33 cellular contexts compared by ENCODE assay signal in the genomic region with DNA sequence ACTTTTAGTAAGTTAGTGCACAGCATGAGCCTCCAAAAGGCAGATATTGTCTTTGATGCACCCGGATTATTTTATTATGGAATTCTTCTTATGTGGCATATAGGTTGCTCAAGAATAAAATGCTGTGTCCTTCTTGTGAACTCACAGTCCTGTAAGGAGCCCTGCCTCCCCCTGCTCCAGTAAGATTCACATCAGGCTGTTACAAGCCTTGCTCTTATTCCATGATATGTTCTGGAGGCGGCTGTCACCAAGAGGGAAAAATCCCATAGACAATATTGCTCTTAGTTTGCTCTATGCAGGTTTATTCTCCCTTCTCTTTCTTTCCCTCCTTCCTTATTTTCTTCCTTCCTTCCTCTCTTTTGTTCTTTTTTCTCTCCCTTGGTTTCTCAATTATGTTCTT.
A peak's percentile ranks its signal among the peaks of the same experiment; 100 is the strongest.
DNase-seq lines count a peak whose midpoint lies in the region; TF ChIP-seq lines count a peak whose summit lies in the region.
"Had no signal": no experiment of that assay in that cellular context is flagged by ENCODE, and none has a peak within 500 bp of the region (broad histone marks: within the 10 kb centered on the region; RNA-seq: fewer than 3 reads in every experiment).

No MANE protein-coding gene starts in this region.

- H3K27me3 Mint-ChIP-seq in brain: peaks cover 4% of the 10 kb centered on the region
- H3K27me3 Mint-ChIP-seq in glutamatergic neuron (ENCODE audit: unreplicated experiment): peaks cover 8% of the 10 kb centered on the region
- peaks cover 4% of the 10 kb centered on the region for H3K27me3 Mint-ChIP-seq in endothelial cell (ENCODE audit: unreplicated experiment)
- H3K27me3 Mint-ChIP-seq: B cell; CD4-positive, CD25-positive, alpha-beta regulatory T cell had no signal

- H3K9me3 Mint-ChIP-seq in brain (peaks cover 0 to 8% (median 3%) of the 10 kb centered on the region in 5 experiments), glutamatergic neuron (ENCODE audit: unreplicated experiment) (peaks cover 12% of the 10 kb centered on the region), endothelial cell (ENCODE audit: unreplicated experiment) (no peaks in the 10 kb centered on the region)
- H3K9me3 Mint-ChIP-seq: CD4-positive, alpha-beta T cell; CD8-positive, alpha-beta T cell had no signal

- H2AFZ ChIP-seq in neural cell (ENCODE audit: low read depth, low read length): no peak overlapping the region

- no peaks in the 10 kb centered on the region for H3K27me3 ChIP-seq in neural cell (ENCODE audit: insufficient read depth, low read depth, low read length)
- H3K27me3 ChIP-seq: BE2C; BLaER1; BLaER1 treated with 17β-estradiol and CSF1 and Interleukin-3, amounts not matched to agents 10 nM and 100 nM had no signal

- no peak overlapping the region for H3K4me2 ChIP-seq in neural cell (ENCODE audit: low read length)
- H3K4me2 ChIP-seq: A549 had no signal

- peaks cover 11% of the 10 kb centered on the region for H3K36me3 Mint-ChIP-seq in brain
- H3K36me3 Mint-ChIP-seq in glutamatergic neuron (ENCODE audit: unreplicated experiment): peaks cover 7% of the 10 kb centered on the region
- H3K36me3 Mint-ChIP-seq in endothelial cell (ENCODE audit: low read depth, unreplicated experiment): no peaks in the 10 kb centered on the region
- H3K36me3 Mint-ChIP-seq: CD14-positive monocyte; CD4-positive, alpha-beta memory T cell; CD4-positive, CD25-positive, alpha-beta regulatory T cell; CD8-positive, alpha-beta memory T cell; CD8-positive, alpha-beta T cell had no signal

- H4K20me1 ChIP-seq in neural cell (ENCODE audit: insufficient read depth): no peaks in the 10 kb centered on the region
- H4K20me1 ChIP-seq: BLaER1; BLaER1 treated with 17β-estradiol and CSF1 and Interleukin-3, amounts not matched to agents 10 nM and 100 nM had no signal

- H3K79me2 ChIP-seq in neural cell (replicated peaks; ENCODE audit: insufficient read depth, low read length): no peaks in the 10 kb centered on the region

- peaks cover 2% of the 10 kb centered on the region for H3F3A ChIP-seq in neural cell (ENCODE audit: insufficient read depth, low read length, poor library complexity, severe bottlenecking)

- no peak overlapping the region for H3K4me3 ChIP-seq in neural cell (ENCODE audit: low read length)
- H3K4me3 ChIP-seq: A549; BLaER1; BLaER1 treated with 17β-estradiol and CSF1 and Interleukin-3, amounts not matched to agents 10 nM and 100 nM had no signal

- H3K27ac Mint-ChIP-seq in brain (peak overlapping the region in 4 of 5 experiments; percentile 16 to 96 (median 94)), glutamatergic neuron (ENCODE audit: unreplicated experiment) (peak overlapping the region; percentile 30), endothelial cell (ENCODE audit: unreplicated experiment) (no peak overlapping the region)
- H3K27ac Mint-ChIP-seq: B cell; CD4-positive, alpha-beta memory T cell; CD4-positive, alpha-beta T cell; CD4-positive, CD25-positive, alpha-beta regulatory T cell; CD8-positive, alpha-beta memory T cell; CD8-positive, alpha-beta T cell had no signal

- no peak for DNase-seq in glutamatergic neuron
- DNase-seq in anterior cingulate cortex (lab: John Stamatoyannopoulos, UW): no peak
- DNase-seq in iPS-NIHi11 (ENCODE audit: low spot score): no peak
- no peak for DNase-seq in endothelial cell (ENCODE audit: low spot score)
- DNase-seq: 8988T; ACHN; AML-193; BE2C; C1 segment of cervical spinal cord; Caco-2; Calu3; CD4-positive, alpha-beta memory T cell; CD4-positive, alpha-beta T cell; CD4-positive, CD25-positive, alpha-beta regulatory T cell; CD8-positive, alpha-beta memory T cell; CD8-positive, alpha-beta T cell; COR-L47; DMS 273 treated with DMSO at 0.1 percent for 48 hours; DMS153; DMS53; DMS79; DMS79 treated with DMSO at 0.1 percent for 48 hours; DND-41; EL had no signal

- H3K4me3 Mint-ChIP-seq in brain: no peak overlapping the region
- no peak overlapping the region for H3K4me3 Mint-ChIP-seq in glutamatergic neuron (ENCODE audit: unreplicated experiment)
- H3K4me3 Mint-ChIP-seq in endothelial cell (ENCODE audit: unreplicated experiment): no peak overlapping the region
- H3K4me3 Mint-ChIP-seq: B cell; CD14-positive monocyte; CD4-positive, alpha-beta memory T cell; CD4-positive, alpha-beta T cell; CD4-positive, CD25-positive, alpha-beta regulatory T cell; CD8-positive, alpha-beta memory T cell; CD8-positive, alpha-beta T cell had no signal

- no peak for TF ChIP-seq EP300 in neural cell (conservative IDR thresholded peaks at IDR 0.05; ENCODE audit: poor library complexity, severe bottlenecking)

- H3K9ac ChIP-seq in neural cell (ENCODE audit: low read length): no peak overlapping the region
- H3K9ac ChIP-seq: BLaER1; BLaER1 treated with 17β-estradiol and CSF1 and Interleukin-3, amounts not matched to agents 10 nM and 100 nM had no signal

- H3K27ac ChIP-seq in neural cell (ENCODE audit: low read length): peak overlapping the region; percentile 53
- H3K27ac ChIP-seq: 22Rv1; A549; BLaER1; BLaER1 treated with 17β-estradiol and CSF1 and Interleukin-3, amounts not matched to agents 10 nM and 100 nM; C4-2B had no signal

- TF ChIP-seq CTCF in brain (conservative IDR thresholded peaks at IDR 0.05) (no peak), glutamatergic neuron (IDR thresholded peaks at IDR 0.05; ENCODE audit: partially characterized antibody, unreplicated experiment) (no peak), neural cell (IDR thresholded peaks at IDR 0.05; ENCODE audit: poor library complexity, severe bottlenecking) (no peak), endothelial cell (IDR thresholded peaks at IDR 0.05; ENCODE audit: unreplicated experiment) (no peak)

- H3K4me1 Mint-ChIP-seq in brain (peaks cover 75% of the 10 kb centered on the region), glutamatergic neuron (ENCODE audit: low read depth, unreplicated experiment) (peaks cover 22% of the 10 kb centered on the region), endothelial cell (ENCODE audit: unreplicated experiment) (peaks cover 6% of the 10 kb centered on the region)
- H3K4me1 Mint-ChIP-seq: B cell; CD14-positive monocyte; CD4-positive, CD25-positive, alpha-beta regulatory T cell; CD8-positive, alpha-beta memory T cell had no signal

- no peak for TF ChIP-seq RAD21 in neural cell (conservative IDR thresholded peaks at IDR 0.05)

- no peaks in the 10 kb centered on the region for H3K9me2 ChIP-seq in neural cell (ENCODE audit: insufficient read depth, low read length)

- no peaks in the 10 kb centered on the region for H3K9me3 ChIP-seq in neural cell (ENCODE audit: low read length)
- H3K9me3 ChIP-seq: A549, BE2C, BLaER1, Caco-2 had no signal

- H3K36me3 ChIP-seq in neural cell (ENCODE audit: insufficient read depth, low read length): no peaks in the 10 kb centered on the region
- H3K36me3 ChIP-seq: BLaER1; BLaER1 treated with 17β-estradiol and CSF1 and Interleukin-3, amounts not matched to agents 10 nM and 100 nM had no signal

TF ChIP-seq in neural cell, 6 proteins besides CTCF, POLR2A, EP300 and RAD21:
- TF ChIP-seq TAF1 (IDR thresholded peaks at IDR 0.05; ENCODE audit: low read depth) (no peak), POLR2AphosphoS5 (IDR thresholded peaks at IDR 0.05) (no peak)
- TF ChIP-seq, protein P1, sequence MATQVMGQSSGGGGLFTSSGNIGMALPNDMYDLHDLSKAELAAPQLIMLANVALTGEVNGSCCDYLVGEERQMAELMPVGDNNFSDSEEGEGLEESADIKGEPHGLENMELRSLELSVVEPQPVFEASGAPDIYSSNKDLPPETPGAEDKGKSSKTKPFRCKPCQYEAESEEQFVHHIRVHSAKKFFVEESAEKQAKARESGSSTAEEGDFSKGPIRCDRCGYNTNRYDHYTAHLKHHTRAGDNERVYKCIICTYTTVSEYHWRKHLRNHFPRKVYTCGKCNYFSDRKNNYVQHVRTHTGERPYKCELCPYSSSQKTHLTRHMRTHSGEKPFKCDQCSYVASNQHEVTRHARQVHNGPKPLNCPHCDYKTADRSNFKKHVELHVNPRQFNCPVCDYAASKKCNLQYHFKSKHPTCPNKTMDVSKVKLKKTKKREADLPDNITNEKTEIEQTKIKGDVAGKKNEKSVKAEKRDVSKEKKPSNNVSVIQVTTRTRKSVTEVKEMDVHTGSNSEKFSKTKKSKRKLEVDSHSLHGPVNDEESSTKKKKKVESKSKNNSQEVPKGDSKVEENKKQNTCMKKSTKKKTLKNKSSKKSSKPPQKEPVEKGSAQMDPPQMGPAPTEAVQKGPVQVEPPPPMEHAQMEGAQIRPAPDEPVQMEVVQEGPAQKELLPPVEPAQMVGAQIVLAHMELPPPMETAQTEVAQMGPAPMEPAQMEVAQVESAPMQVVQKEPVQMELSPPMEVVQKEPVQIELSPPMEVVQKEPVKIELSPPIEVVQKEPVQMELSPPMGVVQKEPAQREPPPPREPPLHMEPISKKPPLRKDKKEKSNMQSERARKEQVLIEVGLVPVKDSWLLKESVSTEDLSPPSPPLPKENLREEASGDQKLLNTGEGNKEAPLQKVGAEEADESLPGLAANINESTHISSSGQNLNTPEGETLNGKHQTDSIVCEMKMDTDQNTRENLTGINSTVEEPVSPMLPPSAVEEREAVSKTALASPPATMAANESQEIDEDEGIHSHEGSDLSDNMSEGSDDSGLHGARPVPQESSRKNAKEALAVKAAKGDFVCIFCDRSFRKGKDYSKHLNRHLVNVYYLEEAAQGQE (IDR thresholded peaks at IDR 0.05; ENCODE audit: borderline replicate concordance): peak; percentile 23
